Comparison of ENCODE assay signal across 8 cellular contexts in genomic region chr13:79775830-79776229, GRCh38.
DNase-seq lines count a peak whose midpoint lies in the region; ATAC-seq, FAIRE-seq and TF ChIP-seq lines count a peak whose summit lies in the region.

No MANE protein-coding gene starts in this region.

- H3K27me3 ChIP-seq in DND-41 (ENCODE audit: insufficient read depth, low read length, poor library complexity) (peaks cover 13% of the 10 kb centered on the region), pancreas (no peaks in the 10 kb centered on the region), ovary (no peaks in the 10 kb centered on the region)

- H3K27ac ChIP-seq in DND-41 (ENCODE audit: low read length) (no peak overlapping the region), RWPE1 (no peak overlapping the region), pancreas (no peak overlapping the region), ovary (no peak overlapping the region)

- TF ChIP-seq CTCF in DND-41 (IDR thresholded peaks at IDR 0.05; ENCODE audit: borderline replicate concordance, extremely low read depth, low read length, poor library complexity, severe bottlenecking) (peak; percentile 54), RWPE1 (conservative IDR thresholded peaks at IDR 0.05; ENCODE audit: low read depth) (peak; percentile 45), fibroblast of mammary gland (conservative IDR thresholded peaks at IDR 0.05; ENCODE audit: control insufficient read depth, insufficient read depth, low read depth, low read length) (peak; percentile 80), pancreas (IDR thresholded peaks at IDR 0.05) (peak in 3 of 4 donors; percentile 37 to 39 (median 38)), ovary (IDR thresholded peaks at IDR 0.05) (no peak)

- H3K9me3 ChIP-seq in DND-41 (ENCODE audit: insufficient read depth, low read length, severe bottlenecking) (no peaks in the 10 kb centered on the region), pancreas (no peaks in the 10 kb centered on the region), ovary (no peaks in the 10 kb centered on the region)

- no peak overlapping the region for H2AFZ ChIP-seq in DND-41 (ENCODE audit: low read depth, low read length)

- FAIRE-seq in pancreas (lab: Jason Lieb, UNC) = peak; percentile 71

- H4K20me1 ChIP-seq in DND-41 (ENCODE audit: insufficient read depth, low read length) = no peaks in the 10 kb centered on the region

- no peak overlapping the region for H3K4me3 ChIP-seq in DND-41 (ENCODE audit: low read depth in 1 of 2, low read length in 2 of 2)
- no peak overlapping the region for H3K4me3 ChIP-seq in fibroblast of mammary gland (ENCODE audit: control insufficient read depth, low read depth, low read length)
- H3K4me3 ChIP-seq in pancreas = no peak overlapping the region
- H3K4me3 ChIP-seq in ovary = no peak overlapping the region

- DNase-seq in DND-41 (no peak), HEK293T (ENCODE audit: extremely low spot score) (peak; percentile 68), RWPE1 (ENCODE audit: low spot score) (peak; percentile 30), fibroblast of mammary gland (ENCODE audit: low read depth) (peak; percentile 80), pancreas (peak in 2 of 6 donors; percentile 21 to 39), ovary (no peak)
- DNase-seq in NK-92 treated with Interleukin-12 subunit alpha and Interleukin-12 subunit beta, amount 100 ng/mL, for 24 hours (lab: John Stamatoyannopoulos, UW) = no peak

- WGBS in pancreas, 2 donors = 1 to 5% methylated on average over 1 of the region's 1 CpG
- WGBS in ovary, 3 donors = 5 to 10% (median 6%) methylated on average over 1 of the region's 1 CpG

- POLR2A ChIA-PET in HEK293T (lab: Yijun Ruan, JAX) (no interaction called here), RWPE1 (lab: Yijun Ruan, JAX; ENCODE audit: low non-redundant PET) (no interaction called here)

- no peak for TF ChIP-seq POLR2A in ovary (IDR thresholded peaks at IDR 0.05)

- intact Hi-C loops in pancreas (cut with DNase I) = loop anchor here in 1 of 3 donors (10.0 kb wide), 1 partner anchor 589 kb away; no protein-coding TSS in a partner anchor
- intact Hi-C loops in ovary (cut with DNase I) = no loop called here

- ATAC-seq in DND-41 (ENCODE audit: insufficient read depth, low read depth) (no peak), pancreas (peak; percentile 68 to 90 (median 82)), GM21515 (IDR thresholded peaks at IDR 0.05; ENCODE audit: unreplicated experiment) (no peak)

- no peaks in the 10 kb centered on the region for H3K79me2 ChIP-seq in DND-41 (ENCODE audit: insufficient read depth, low read length)

- H3K4me2 ChIP-seq in DND-41 (ENCODE audit: insufficient read depth, low read length) = no peak overlapping the region

- no peak for TF ChIP-seq EP300 in ovary (IDR thresholded peaks at IDR 0.05)

- H3K36me3 ChIP-seq in DND-41 (ENCODE audit: insufficient read depth, low read length) (no peaks in the 10 kb centered on the region), pancreas (no peaks in the 10 kb centered on the region), ovary (no peaks in the 10 kb centered on the region)

- CTCF ChIA-PET in HEK293T (lab: Yijun Ruan, JAX) = interaction anchor here (1.3 to 2.1 kb wide), 2 partner anchors 144 to 567 kb away, joined by 5 to 8 read pairs; no protein-coding TSS in a partner anchor
- CTCF ChIA-PET in RWPE1 (lab: Yijun Ruan, JAX) = no interaction called here

- no peaks in the 10 kb centered on the region for H3K4me1 ChIP-seq in DND-41 (ENCODE audit: insufficient read depth, low read length)
- peaks cover 0 to 3% (median 0%) of the 10 kb centered on the region in 3 donors for H3K4me1 ChIP-seq in pancreas
- H3K4me1 ChIP-seq in ovary (ENCODE audit: insufficient read depth) = peaks cover 1% of the 10 kb centered on the region

- no peak overlapping the region for H3K9ac ChIP-seq in DND-41 (ENCODE audit: low read depth, low read length)

TF ChIP-seq in HEK293T, 16 proteins besides CTCF, POLR2A, EP300 and RAD21:
- TF ChIP-seq LEF1 (IDR thresholded peaks at IDR 0.05; ENCODE audit: borderline replicate concordance) = no peak
TF ChIP-seq in HEK293T: peak in this region for 0.

Comparison
In these comparisons a context has a peak if more than half of its experiments do, and no peak if none do; other contexts are left out.
1. ATAC-seq: peak in pancreas (4 of 4); none in DND-41 (single experiment) and GM21515 (single experiment).
2. DNase-seq: peak in HEK293T (single experiment), RWPE1 (single experiment) and fibroblast of mammary gland (single experiment); none in DND-41 (single experiment), NK-92 treated with Interleukin-12 subunit alpha and Interleukin-12 subunit beta, amount 100 ng/mL, for 24 hours (single experiment) and ovary (0 of 5).
3. CTCF ChIP-seq: peak in DND-41 (single experiment), RWPE1 (single experiment), fibroblast of mammary gland (single experiment) and pancreas (3 of 4); none in ovary (0 of 3).